9 cellular contexts compared by ENCODE assay signal in genomic region chr1:234927312-234927967, GRCh38.
A peak's percentile ranks its signal among the peaks of the same experiment; 100 is the strongest.
DNase-seq lines count a peak whose midpoint lies in the region; ATAC-seq and TF ChIP-seq lines count a peak whose summit lies in the region.
"Had no signal": no experiment of that assay in that cellular context is flagged by ENCODE, and none has a peak within 500 bp of the region (broad histone marks: within the 10 kb centered on the region; RNA-seq: fewer than 3 reads in every experiment).

No MANE protein-coding gene starts in this region.

- H3K4me1 Mint-ChIP-seq in CD8-positive, alpha-beta T cell (ENCODE audit: low read depth), result peaks cover 45% of the 10 kb centered on the region
- peaks cover 32% of the 10 kb centered on the region for H3K4me1 Mint-ChIP-seq in activated B cell treated with CpG ODN at 0.5 μM for 24 hours
- peaks cover 28% of the 10 kb centered on the region for H3K4me1 Mint-ChIP-seq in mesothelial cell of epicardium

- H3K9me3 ChIP-seq in CD8-positive, alpha-beta T cell (ENCODE audit: low read length), result no peaks in the 10 kb centered on the region

- H3K4me1 ChIP-seq in CD8-positive, alpha-beta T cell (ENCODE audit: insufficient read depth, low read length), result peaks cover 44% of the 10 kb centered on the region

- TF ChIP-seq CTCF in CD8-positive, alpha-beta T cell (IDR thresholded peaks at IDR 0.05), result no peak
- TF ChIP-seq CTCF in activated B cell treated with CpG ODN at 0.5 μM for 24 hours (IDR thresholded peaks at IDR 0.05) (no peak), mesothelial cell of epicardium (IDR thresholded peaks at IDR 0.05; ENCODE audit: unreplicated experiment) (no peak)

- H3K36me3 ChIP-seq in CD8-positive, alpha-beta T cell (ENCODE audit: insufficient read depth, low read length), result no peaks in the 10 kb centered on the region

- no peak for ATAC-seq in CD8-positive, alpha-beta T cell
- peak; percentile 4 for ATAC-seq in GM21360 (IDR thresholded peaks at IDR 0.05; ENCODE audit: unreplicated experiment)
- ATAC-seq in activated B cell treated with CpG ODN at 0.5 μM for 24 hours (ENCODE audit: low read depth), result peak; percentile 5
- no peak for ATAC-seq in GM18873 (IDR thresholded peaks at IDR 0.05; ENCODE audit: low FRiP score, unreplicated experiment)
- no peak for ATAC-seq in GM19452 (IDR thresholded peaks at IDR 0.05; ENCODE audit: unreplicated experiment)

- CTCF ChIA-PET in CD8-positive, alpha-beta T cell (lab: Charles Lee), result interaction anchor here (0.9 to 1.9 kb wide), 4 partner anchors 18 to 316 kb away, joined by 3 to 12 read pairs (median 4); no protein-coding TSS in a partner anchor
- CTCF ChIA-PET in activated B cell treated with CpG ODN at 0.5 μM for 24 hours (lab: Charles Lee), result interaction anchor here (0.5 to 1.2 kb wide), 5 partner anchors 35 to 156 kb away, joined by 3 to 4 read pairs (median 3); no protein-coding TSS in a partner anchor

- peak overlapping the region; percentile 74 for H3K27ac Mint-ChIP-seq in CD8-positive, alpha-beta T cell
- H3K27ac Mint-ChIP-seq in activated B cell treated with CpG ODN at 0.5 μM for 24 hours (peak overlapping the region; percentile 78), mesothelial cell of epicardium (peak overlapping the region; percentile 35)

- H3K4me3 Mint-ChIP-seq in CD8-positive, alpha-beta T cell, result peak overlapping the region; percentile 70
- H3K4me3 Mint-ChIP-seq in activated B cell treated with CpG ODN at 0.5 μM for 24 hours (peak overlapping the region; percentile 78), mesothelial cell of epicardium (no peak overlapping the region)

- H3K27ac ChIP-seq in CD8-positive, alpha-beta T cell (ENCODE audit: low read depth, low read length), result no peak overlapping the region

- peak overlapping the region; percentile 0 for H3K4me3 ChIP-seq in CD8-positive, alpha-beta T cell (ENCODE audit: low read depth, low read length)
- H3K4me3 ChIP-seq: lung had no signal

- H3K27me3 ChIP-seq in CD8-positive, alpha-beta T cell (ENCODE audit: insufficient read depth, low read length), result no peaks in the 10 kb centered on the region

- H3K9me3 Mint-ChIP-seq in CD8-positive, alpha-beta T cell, result no peaks in the 10 kb centered on the region
- H3K9me3 Mint-ChIP-seq in activated B cell treated with CpG ODN at 0.5 μM for 24 hours (no peaks in the 10 kb centered on the region), mesothelial cell of epicardium (peaks cover 6% of the 10 kb centered on the region)

- no peaks in the 10 kb centered on the region for H3K36me3 Mint-ChIP-seq in CD8-positive, alpha-beta T cell
- H3K36me3 Mint-ChIP-seq in activated B cell treated with CpG ODN at 0.5 μM for 24 hours (ENCODE audit: low read depth), result no peaks in the 10 kb centered on the region
- H3K36me3 Mint-ChIP-seq in mesothelial cell of epicardium, result no peaks in the 10 kb centered on the region

- intact Hi-C loops in CD8-positive, alpha-beta T cell (cut with DNase I, micrococcal nuclease), result loop anchor here in 1 of 2 experiments (2.0 to 10.0 kb wide), 3 partner anchors 35 to 147 kb away; no protein-coding TSS in a partner anchor
- intact Hi-C loops in activated B cell treated with CpG ODN at 0.5 μM for 24 hours (cut with micrococcal nuclease), result loop anchor here (1.0 to 5.0 kb wide), 8 partner anchors 17 to 330 kb away; no protein-coding TSS in a partner anchor

- no peaks in the 10 kb centered on the region for H3K27me3 Mint-ChIP-seq in CD8-positive, alpha-beta T cell (ENCODE audit: low read depth)
- H3K27me3 Mint-ChIP-seq in activated B cell treated with CpG ODN at 0.5 μM for 24 hours, result no peaks in the 10 kb centered on the region
- H3K27me3 Mint-ChIP-seq in mesothelial cell of epicardium (ENCODE audit: low read depth), result no peaks in the 10 kb centered on the region

- peak in 1 of 7 experiments; percentile 39 for DNase-seq in CD8-positive, alpha-beta T cell
- no peak for DNase-seq in activated B cell treated with CpG ODN at 0.5 μM for 24 hours
- DNase-seq in mesothelial cell of epicardium (ENCODE audit: low spot score in 2 of 2, unreplicated experiment in 2 of 2), result no peak
- DNase-seq in NCI-H1930 (lab: John Stamatoyannopoulos, UW), result no peak
- DNase-seq in NCI-H187 (lab: John Stamatoyannopoulos, UW), result no peak

- POLR2A ChIA-PET in CD8-positive, alpha-beta T cell (lab: Charles Lee), result interaction anchor here (1.2 to 2.7 kb wide), 3 partner anchors 35 to 384 kb away, joined by 3 to 7 read pairs (median 6); no protein-coding TSS in a partner anchor
- POLR2A ChIA-PET in activated B cell treated with CpG ODN at 0.5 μM for 24 hours (lab: Charles Lee), result interaction anchor here (0.8 to 2.6 kb wide), 15 partner anchors 17 to 327 kb away, joined by 3 to 17 read pairs (median 5); partner anchors contain the start of gene IRF2BP2

Comparison
In these comparisons a context has a peak if more than half of its experiments do, and no peak if none do; other contexts are left out.
1. ATAC-seq: peak in GM21360 (single experiment) and activated B cell treated with CpG ODN at 0.5 μM for 24 hours (single experiment); none in CD8-positive, alpha-beta T cell (single experiment), GM18873 (single experiment) and GM19452 (single experiment).
2. Peak in every context shown above with its lines, with median percentiles within 50 percentile points of each other: H3K27ac Mint-ChIP-seq.